ENCODE assay signal across 14 cellular contexts in the genomic region with DNA sequence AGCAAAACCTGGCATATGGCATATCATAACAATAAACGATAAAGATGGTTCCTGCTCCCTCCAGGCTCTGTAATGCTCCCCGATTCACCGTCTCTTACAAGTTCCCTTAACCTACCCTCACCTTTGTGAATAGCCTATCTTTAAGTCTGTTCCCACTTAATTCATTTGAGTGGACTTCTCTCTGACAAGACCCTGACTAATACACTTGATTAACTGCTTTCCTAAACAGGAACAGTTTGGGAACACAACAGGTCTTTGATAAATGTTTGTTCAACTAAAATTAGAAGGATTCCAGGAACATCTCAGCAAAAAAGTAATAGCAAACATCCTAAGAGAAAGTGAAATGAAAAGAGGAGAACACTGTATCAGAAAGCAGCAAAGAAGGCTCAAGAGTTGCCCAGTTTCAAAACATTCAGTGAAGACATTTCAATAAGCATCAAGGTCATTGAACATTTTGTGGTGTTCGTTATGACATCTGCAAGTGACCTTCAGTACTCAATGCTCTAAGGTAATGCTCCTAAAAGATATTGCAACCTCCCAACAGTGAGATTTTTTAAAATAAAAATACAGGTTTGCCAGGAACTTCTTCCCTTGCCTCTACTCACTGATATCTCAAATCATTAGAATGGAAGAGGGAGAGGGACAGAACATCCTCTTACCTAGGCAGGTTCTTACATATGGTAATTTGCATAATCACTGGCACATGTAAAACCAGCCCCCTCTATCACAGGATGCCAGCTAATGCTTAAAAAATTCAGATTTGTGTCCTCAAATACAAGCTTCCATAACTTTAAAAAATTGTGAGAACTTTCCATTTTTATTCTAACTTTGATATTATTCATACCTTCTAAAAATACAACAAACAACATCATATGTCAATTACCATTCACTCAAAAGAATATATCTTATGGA. TPM values are rescaled to one million over a fixed set of nuclear protein-coding genes. Genes with fewer than 3 reads are reported as not detected.
DNase-seq lines count a peak whose midpoint lies in the region; ATAC-seq and TF ChIP-seq lines count a peak whose summit lies in the region.
"Had no signal": no experiment of that assay in that cellular context is flagged by ENCODE, and none has a peak within 500 bp of the region (broad histone marks: within the 10 kb centered on the region; RNA-seq: fewer than 3 reads in every experiment).

No MANE protein-coding gene starts in this region.

- no peak overlapping the region for H3K9ac ChIP-seq in SK-N-MC (ENCODE audit: insufficient read length)

- H3K27ac ChIP-seq in SK-N-MC = no peak overlapping the region
- peak overlapping the region; percentile 70 for H3K27ac ChIP-seq in foreskin keratinocyte
- H3K27ac ChIP-seq in spleen = peak overlapping the region in 6 of 8 donors; percentile 21 to 67 (median 44)
- H3K27ac ChIP-seq: cardiac muscle cell, testis had no signal

- no peaks in the 10 kb centered on the region for H3K9me3 ChIP-seq in SK-N-MC (ENCODE audit: low read depth, low read length)
- no peaks in the 10 kb centered on the region for H3K9me3 ChIP-seq in spleen
- H3K9me3 ChIP-seq: testis had no signal

- H3K27me3 ChIP-seq in foreskin keratinocyte (no peaks in the 10 kb centered on the region), spleen (replicated peaks in 1 of 7) (no peaks in the 10 kb centered on the region)
- H3K27me3 ChIP-seq: cardiac muscle cell, testis had no signal

- DNase-seq in HT-29 (ENCODE audit: low spot score) (peak; percentile 45), SK-N-MC (ENCODE audit: low read depth, low spot score) (no peak), foreskin keratinocyte (peak in 1 of 2 donors; percentile 66), spleen (no peak), T-helper 9 cell (no peak), AG08396 (ENCODE audit: low spot score) (no peak)
- DNase-seq: activated CD4-positive, alpha-beta T cell treated with anti-CD3 and anti-CD28 coated beads for 4 hours; COR-L47; erythroblast; H7; T-cell; testis had no signal

- intact Hi-C loops in spleen (cut with DNase I; ENCODE audit: low total_unique reads) = no loop called here

- ATAC-seq in foreskin keratinocyte (peak; percentile 50), GM19351 (IDR thresholded peaks at IDR 0.05; ENCODE audit: unreplicated experiment) (no peak)
- ATAC-seq: T-cell had no signal

- H3K4me1 ChIP-seq in foreskin keratinocyte (peaks cover 51% of the 10 kb centered on the region), spleen (peaks cover 3 to 28% (median 18%) of the 10 kb centered on the region in 6 donors)
- H3K4me1 ChIP-seq: testis had no signal

- no peak for TF ChIP-seq POLR2A in spleen (IDR thresholded peaks at IDR 0.05)

- H3K36me3 ChIP-seq in SK-N-MC (ENCODE audit: insufficient read depth, low read length) = no peaks in the 10 kb centered on the region
- H3K36me3 ChIP-seq in spleen = no peaks in the 10 kb centered on the region
- H3K36me3 ChIP-seq: cardiac muscle cell had no signal

- WGBS in spleen, 5 donors = 71 to 85% (median 78%) methylated on average over 4 of the region's 4 CpGs

- H3K4me3 ChIP-seq in SK-N-MC = peak overlapping the region; percentile 46
- no peak overlapping the region for H3K4me3 ChIP-seq in spleen
- H3K4me3 ChIP-seq: cardiac muscle cell, testis had no signal

- TF ChIP-seq CTCF in foreskin keratinocyte (conservative IDR thresholded peaks at IDR 0.05) (no peak), spleen (IDR thresholded peaks at IDR 0.05 in 8 of 11, conservative IDR thresholded peaks at IDR 0.05 in 3 of 11) (no peak)

RNA-seq across cellular contexts. Expression of gene ARHGAP12, which starts 11.4 kb away (rescaled TPM):
- total RNA-seq in HT-29 (2014; rRNA removed; shearing (Covaris generic)) = 24.5 and 27.2 TPM in 2 replicates
- 25.9 and 28.0 TPM in 2 replicates for total RNA-seq in foreskin keratinocyte
- polyA plus RNA-seq in foreskin keratinocyte = 10.6 and 11.7 TPM in 2 replicates
- 10 to 100 TPM; 28.5 to 69.7 (median 54.2) TPM for total RNA-seq in spleen
- 10 to 100 TPM; 20.5 to 38.5 (median 28.5) TPM for polyA plus RNA-seq in spleen
